1 cellular context compared by ENCODE assay signal in the genomic region with DNA sequence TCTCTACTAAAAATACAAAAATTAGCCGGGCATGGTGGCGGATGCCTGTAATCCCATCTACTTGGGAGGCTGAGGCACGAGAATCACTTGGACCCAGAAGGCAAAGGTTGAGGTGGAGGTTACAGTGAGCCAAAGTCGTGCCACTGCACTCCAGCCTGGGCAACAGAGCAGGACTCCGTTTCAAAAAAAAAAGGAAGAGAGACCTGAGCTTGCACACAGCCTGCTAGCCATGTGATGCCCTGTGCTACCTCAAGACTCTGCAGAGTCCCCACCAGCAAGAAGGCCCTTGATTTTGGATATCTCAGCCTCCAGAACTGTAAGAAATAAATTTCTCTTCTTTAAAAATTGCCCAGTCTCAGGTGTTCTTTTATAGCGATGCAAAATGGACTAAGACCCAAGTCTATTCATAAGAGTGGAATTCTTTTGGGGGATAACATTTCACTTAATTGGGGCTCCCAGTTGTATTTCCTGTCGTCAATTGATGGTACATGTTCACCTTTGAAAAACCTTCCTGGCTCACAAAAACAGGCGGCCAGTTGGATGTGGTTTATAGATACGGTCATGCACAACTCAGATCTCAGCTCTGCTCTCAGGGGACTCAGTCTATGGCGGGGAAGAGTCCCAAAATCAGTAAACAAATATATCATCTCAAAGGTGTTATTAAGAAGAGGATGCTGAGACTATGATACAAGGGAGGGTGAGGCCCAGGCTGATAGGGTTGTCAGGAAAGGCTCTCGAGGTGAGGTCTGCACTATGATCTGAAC.
TF ChIP-seq lines count a peak whose summit lies in the region.

No MANE protein-coding gene starts in this region.

TF ChIP-seq in GM12891, 5 proteins besides CTCF, POLR2A, EP300 and RAD21:
- TF ChIP-seq POLR2AphosphoS5 (IDR thresholded peaks at IDR 0.05; ENCODE audit: low read depth, low read length): no peak
- no peak for TF ChIP-seq POU2F2 (IDR thresholded peaks at IDR 0.05; ENCODE audit: low read depth, low read length)
- no peak for TF ChIP-seq TAF1 (IDR thresholded peaks at IDR 0.05; ENCODE audit: low read depth, low read length)
- TF ChIP-seq SPI1 (IDR thresholded peaks at IDR 0.05; ENCODE audit: low read depth, low read length): peak; percentile 51
TF ChIP-seq in GM12891: peak in this region for 1.
